35 cellular contexts compared by ENCODE assay signal in the genomic region with DNA sequence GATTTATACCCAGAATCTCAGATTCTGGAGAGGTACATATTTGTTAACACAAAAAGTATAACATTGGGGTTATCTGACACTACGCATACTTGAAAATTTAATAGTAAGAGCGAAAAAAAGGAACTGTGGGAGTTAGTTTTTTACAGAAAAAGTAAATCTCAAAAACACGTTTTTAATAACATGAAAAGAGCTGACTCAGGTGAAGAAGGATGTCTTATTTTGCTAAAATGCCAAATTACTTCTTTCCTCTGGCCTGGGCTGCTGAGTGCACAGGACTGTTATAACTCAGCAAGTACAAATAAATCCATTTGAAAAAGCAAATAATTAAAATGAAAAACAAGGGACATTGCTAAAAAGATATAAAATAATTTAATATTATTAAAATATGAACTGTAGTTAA.
"Had no signal": no experiment of that assay in that cellular context is flagged by ENCODE, and none has a peak within 500 bp of the region (broad histone marks: within the 10 kb centered on the region; RNA-seq: fewer than 3 reads in every experiment).

No MANE protein-coding gene starts in this region.

- H3K9me3 ChIP-seq: MG63 had no signal

- H3K27me3 ChIP-seq: MG63 had no signal

- H3K4me3 ChIP-seq: MG63 had no signal

- DNase-seq: MG63, MM.1S, MV-4-11, NCI-H1092, NCI-H1092 treated with DMSO at 0.1 percent for 48 hours, NCI-H1105, NCI-H1105 treated with DMSO at 0.1 percent for 48 hours, NCI-H1417, NCI-H1417 treated with DMSO at 0.1 percent for 48 hours, NCI-H1436, NCI-H1436 treated with DMSO at 0.1 percent for 48 hours, NCI-H146, NCI-H1694, NCI-H1694 treated with DMSO at 0.1 percent for 48 hours, NCI-H187, NCI-H187 treated with DMSO at 0.1 percent for 48 hours, NCI-H1930, NCI-H2029, NCI-H2029 treated with DMSO at 0.1 percent for 48 hours, NCI-H2081, NCI-H2081 treated with DMSO at 0.1 percent for 48 hours, NCI-H2107, NCI-H2171, NCI-H2171 treated with DMSO at 0.1 percent for 48 hours, NCI-H2227 treated with DMSO at 0.1 percent for 48 hours, NCI-H226, NCI-H345, NCI-H446, NCI-H446 treated with DMSO at 0.1 percent for 48 hours, NCI-H510A, NCI-H510A treated with DMSO at 0.1 percent for 48 hours, NCI-H524, NCI-H524 treated with DMSO at 0.1 percent for 48 hours, NCI-H526, NCI-H526 treated with DMSO at 0.1 percent for 48 hours had no signal

- H3K36me3 ChIP-seq: MG63 had no signal
